In the genomic region with DNA sequence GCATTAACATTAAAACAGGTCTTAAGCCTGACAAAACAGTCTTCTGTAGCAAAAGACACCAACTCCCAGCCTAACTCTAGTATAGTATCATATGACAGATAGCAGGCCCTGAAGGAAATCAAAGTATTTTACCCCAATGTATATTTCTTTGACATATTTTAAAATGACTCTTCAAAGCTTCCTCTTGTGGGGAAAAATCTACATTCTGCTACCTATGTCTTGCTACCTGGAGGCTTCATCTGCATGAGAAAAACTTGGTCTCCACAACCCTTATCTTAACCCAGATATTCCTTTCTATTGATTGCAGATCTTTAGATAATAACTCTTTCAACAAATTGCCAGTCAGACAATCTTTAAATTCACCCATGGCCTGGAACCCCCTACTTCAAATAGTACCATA, we compare ENCODE assay signal across 20 cellular contexts.
"Had no signal": no experiment of that assay in that cellular context is flagged by ENCODE, and none has a peak within 500 bp of the region (broad histone marks: within the 10 kb centered on the region; RNA-seq: fewer than 3 reads in every experiment).

No MANE protein-coding gene starts in this region.

- H3K27me3 ChIP-seq: left lung, upper lobe of left lung had no signal

- DNase-seq: activated CD4-positive, alpha-beta T cell treated with anti-CD3 and anti-CD28 coated beads, Interleukin-2, amount 50 U/mL, for 4 hours; activated CD8-positive, alpha-beta memory T cell treated with anti-CD3 and anti-CD28 coated beads for 24 hours; activated CD8-positive, alpha-beta memory T cell treated with anti-CD3 and anti-CD28 coated beads, Interleukin-2, amount 50 U/mL, for 4 hours; activated naive CD4-positive, alpha-beta T cell; activated naive CD8-positive, alpha-beta T cell treated with anti-CD3 and anti-CD28 coated beads, Interleukin-2, amount 10 ng/mL, durations not matched to agents 7 days and 5 days; activated T-cell treated with anti-CD3 and anti-CD28 coated beads, Interleukin-2, amount 50 U/mL, for 24 hours; amygdala; erythroblast; foreskin melanocyte; left lung; naive B cell; occipital lobe; stimulated activated CD4-positive, alpha-beta T cell treated with anti-CD3 and anti-CD28 coated beads, Interleukin-2, amount 100 ng/mL, for 48 hours; stimulated activated CD8-positive, alpha-beta memory T cell treated with anti-CD3 and anti-CD28 coated beads, Interleukin-4, amount 100 ng/mL, for 48 hours; stimulated activated naive CD4-positive, alpha-beta T cell; T-helper 1 cell; upper lobe of left lung; WERI-Rb-1 had no signal

- H3K36me3 ChIP-seq: left lung, thoracic aorta, upper lobe of left lung, WERI-Rb-1 had no signal

- H3K4me1 ChIP-seq: left lung, upper lobe of left lung had no signal

- H3K4me3 ChIP-seq: left lung, lung, thoracic aorta, upper lobe of left lung had no signal

- ATAC-seq: left lung had no signal

- H3K9me3 ChIP-seq: left lung, thoracic aorta, upper lobe of left lung had no signal

- H3K27ac ChIP-seq: left lung, thoracic aorta, upper lobe of left lung, WERI-Rb-1 had no signal
